Comparison of ENCODE assay signal across 23 cellular contexts in the genomic region with DNA sequence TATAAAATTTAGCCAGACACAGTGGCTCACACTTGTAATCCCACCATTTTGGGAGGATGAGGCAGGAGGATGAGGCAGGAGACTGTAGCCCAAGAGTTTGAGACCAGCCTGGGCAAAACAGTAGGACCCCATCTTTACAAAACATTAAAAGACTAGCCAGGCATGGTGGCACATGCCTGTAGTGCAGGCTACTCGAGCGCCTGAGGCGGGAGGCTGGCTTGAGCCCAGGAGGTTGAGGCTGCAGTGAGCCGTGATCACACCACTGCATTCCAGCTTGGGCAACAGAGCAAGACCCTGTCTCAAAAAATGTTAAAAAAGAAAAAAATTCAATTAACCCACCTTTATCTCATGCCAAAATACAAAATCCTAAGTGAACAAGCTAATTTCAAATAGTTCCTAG. TPM values are rescaled to one million over a fixed set of nuclear protein-coding genes. Genes with fewer than 3 reads are reported as not detected.
DNase-seq lines count a peak whose midpoint lies in the region; ATAC-seq and TF ChIP-seq lines count a peak whose summit lies in the region.
"Had no signal": no experiment of that assay in that cellular context is flagged by ENCODE, and none has a peak within 500 bp of the region (broad histone marks: within the 10 kb centered on the region; RNA-seq: fewer than 3 reads in every experiment).

No MANE protein-coding gene starts in this region.

- no peaks in the 10 kb centered on the region for H3K9me3 Mint-ChIP-seq in activated naive CD4-positive, alpha-beta T cell treated with anti-CD3 and anti-CD28 coated beads, Interleukin-2, amount 50 U/mL, for 24 hours
- H3K9me3 Mint-ChIP-seq in activated naive CD4-positive, alpha-beta T cell treated with anti-CD3 and anti-CD28 coated beads, Interleukin-2, amount 50 U/mL, for 72 hours, result no peaks in the 10 kb centered on the region
- no peaks in the 10 kb centered on the region for H3K9me3 Mint-ChIP-seq in stimulated activated naive CD8-positive, alpha-beta T cell treated with anti-CD3 and anti-CD28 coated beads, Interleukin-15, amount 100 ng/mL, for 72 hours
- H3K9me3 Mint-ChIP-seq: CD8-positive, alpha-beta T cell; mesothelial cell of epicardium had no signal

- H3K4me1 Mint-ChIP-seq in activated naive CD4-positive, alpha-beta T cell treated with anti-CD3 and anti-CD28 coated beads, Interleukin-2, amount 50 U/mL, for 24 hours, result peaks cover 81% of the 10 kb centered on the region
- peaks cover 49% of the 10 kb centered on the region for H3K4me1 Mint-ChIP-seq in stimulated activated naive CD8-positive, alpha-beta T cell treated with anti-CD3 and anti-CD28 coated beads, Interleukin-15, amount 100 ng/mL, for 72 hours

- no peak for ATAC-seq in activated naive CD4-positive, alpha-beta T cell treated with anti-CD3 and anti-CD28 coated beads, Interleukin-2, amount 50 U/mL, for 72 hours
- ATAC-seq in RWPE2 (ENCODE audit: low read depth) (no peak), GM18867 (IDR thresholded peaks at IDR 0.05; ENCODE audit: unreplicated experiment) (no peak), GM21390 (IDR thresholded peaks at IDR 0.05; ENCODE audit: unreplicated experiment) (no peak), omental fat pad (ENCODE audit: low FRiP score) (no peak)
- ATAC-seq in stimulated activated naive CD8-positive, alpha-beta T cell treated with anti-CD3 and anti-CD28 coated beads, Interleukin-15, amount 100 ng/mL, for 72 hours, result no peak
- ATAC-seq: activated CD8-positive, alpha-beta memory T cell treated with anti-CD3 and anti-CD28 coated beads, Interleukin-2, amount 10 ng/mL, durations not matched to agents 7 days and 5 days; CD8-positive, alpha-beta T cell had no signal

- H3K36me3 Mint-ChIP-seq in activated naive CD4-positive, alpha-beta T cell treated with anti-CD3 and anti-CD28 coated beads, Interleukin-2, amount 50 U/mL, for 24 hours, result peaks cover 5% of the 10 kb centered on the region
- peaks cover 10 to 23% of the 10 kb centered on the region in 2 donors for H3K36me3 Mint-ChIP-seq in activated naive CD4-positive, alpha-beta T cell treated with anti-CD3 and anti-CD28 coated beads, Interleukin-2, amount 50 U/mL, for 72 hours
- H3K36me3 Mint-ChIP-seq: mesothelial cell of epicardium had no signal

- no peak for TF ChIP-seq POLR2A in erythroblast (IDR thresholded peaks at IDR 0.05; ENCODE audit: low read length)

- H3K36me3 ChIP-seq in RWPE2 (ENCODE audit: low read depth), result peaks cover 20% of the 10 kb centered on the region
- H3K36me3 ChIP-seq: Peyer's patch, transverse colon had no signal

- H3K27ac ChIP-seq in RWPE2 (ENCODE audit: poor library complexity, severe bottlenecking), result peak overlapping the region; percentile 1
- H3K27ac ChIP-seq: Peyer's patch, SK-N-MC had no signal

- no peak for TF ChIP-seq CTCF in RWPE2 (IDR thresholded peaks at IDR 0.05; ENCODE audit: poor library complexity, severe bottlenecking)
- no peak for TF ChIP-seq CTCF in omental fat pad (IDR thresholded peaks at IDR 0.05)

- H3K27ac Mint-ChIP-seq in activated naive CD4-positive, alpha-beta T cell treated with anti-CD3 and anti-CD28 coated beads, Interleukin-2, amount 50 U/mL, for 24 hours, result no peak overlapping the region
- no peak overlapping the region for H3K27ac Mint-ChIP-seq in activated naive CD4-positive, alpha-beta T cell treated with anti-CD3 and anti-CD28 coated beads, Interleukin-2, amount 50 U/mL, for 72 hours
- H3K27ac Mint-ChIP-seq in stimulated activated naive CD8-positive, alpha-beta T cell treated with anti-CD3 and anti-CD28 coated beads, Interleukin-15, amount 100 ng/mL, for 72 hours, result no peak overlapping the region
- H3K27ac Mint-ChIP-seq: activated CD8-positive, alpha-beta memory T cell treated with anti-CD3 and anti-CD28 coated beads, Interleukin-2, amount 10 ng/mL, durations not matched to agents 7 days and 5 days; H9; mesothelial cell of epicardium had no signal

- no peak overlapping the region for H3K4me3 ChIP-seq in RWPE2 (ENCODE audit: severe bottlenecking)
- H3K4me3 ChIP-seq: SK-N-MC, transverse colon had no signal

- no peaks in the 10 kb centered on the region for H3K27me3 Mint-ChIP-seq in activated naive CD4-positive, alpha-beta T cell treated with anti-CD3 and anti-CD28 coated beads, Interleukin-2, amount 50 U/mL, for 24 hours
- H3K27me3 Mint-ChIP-seq in stimulated activated naive CD8-positive, alpha-beta T cell treated with anti-CD3 and anti-CD28 coated beads, Interleukin-15, amount 100 ng/mL, for 72 hours, result no peaks in the 10 kb centered on the region
- H3K27me3 Mint-ChIP-seq: activated CD8-positive, alpha-beta memory T cell treated with anti-CD3 and anti-CD28 coated beads, Interleukin-2, amount 10 ng/mL, durations not matched to agents 7 days and 5 days had no signal

- peak overlapping the region; percentile 44 for H3K4me3 Mint-ChIP-seq in activated naive CD4-positive, alpha-beta T cell treated with anti-CD3 and anti-CD28 coated beads, Interleukin-2, amount 50 U/mL, for 24 hours
- H3K4me3 Mint-ChIP-seq in stimulated activated naive CD8-positive, alpha-beta T cell treated with anti-CD3 and anti-CD28 coated beads, Interleukin-15, amount 100 ng/mL, for 72 hours, result peak overlapping the region; percentile 64 to 85
- H3K4me3 Mint-ChIP-seq: activated CD8-positive, alpha-beta memory T cell treated with anti-CD3 and anti-CD28 coated beads, Interleukin-2, amount 10 ng/mL, durations not matched to agents 7 days and 5 days had no signal

- no peaks in the 10 kb centered on the region for H3K27me3 ChIP-seq in RWPE2 (ENCODE audit: insufficient read depth, poor library complexity, severe bottlenecking)
- H3K27me3 ChIP-seq: Peyer's patch, transverse colon had no signal

- DNase-seq in activated naive CD4-positive, alpha-beta T cell treated with anti-CD3 and anti-CD28 coated beads, Interleukin-2, amount 50 U/mL, for 72 hours (ENCODE audit: low spot score in 2 of 2), result no peak
- no peak for DNase-seq in RWPE2 (ENCODE audit: low spot score)
- DNase-seq in erythroblast (lab: John Stamatoyannopoulos, UW), result peak; percentile 34 to 53
- DNase-seq in stimulated activated naive CD8-positive, alpha-beta T cell treated with anti-CD3 and anti-CD28 coated beads, Interleukin-15, amount 100 ng/mL, for 72 hours, result no peak
- no peak for DNase-seq in omental fat pad (ENCODE audit: low spot score)
- DNase-seq: ACHN; activated CD4-positive, alpha-beta T cell treated with anti-CD3 and anti-CD28 coated beads for 1 hour; activated CD8-positive, alpha-beta memory T cell treated with anti-CD3 and anti-CD28 coated beads, Interleukin-2, amount 10 ng/mL, durations not matched to agents 7 days and 5 days; activated gamma-delta T cell; aorta; CD8-positive, alpha-beta T cell; EL; H9; kidney glomerular epithelial cell; NCI-H1417 treated with DMSO at 0.1 percent for 48 hours; Peyer's patch; T1000; transverse colon had no signal

- H3K9me3 ChIP-seq in RWPE2 (ENCODE audit: severe bottlenecking), result no peaks in the 10 kb centered on the region
- H3K9me3 ChIP-seq: Peyer's patch, transverse colon had no signal

- H3K4me1 ChIP-seq in RWPE2 (ENCODE audit: insufficient read depth, poor library complexity, severe bottlenecking), result peaks cover 49% of the 10 kb centered on the region

RNA-seq across cellular contexts. Expression of a gene that starts 4.0 kb away (rescaled TPM):
- 10 to 100 TPM; 45.8 to 60.3 TPM for total RNA-seq in activated naive CD4-positive, alpha-beta T cell treated with anti-CD3 and anti-CD28 coated beads, Interleukin-2, amount 50 U/mL, for 72 hours
- total RNA-seq in omental fat pad, result 10 to 100 TPM; 33.5 to 76.1 (median 51.5) TPM

Comparison
In these comparisons a context has a peak if more than half of its experiments do, and no peak if none do; other contexts are left out.
1. DNase-seq: peak in erythroblast (2 of 2); none in activated naive CD4-positive, alpha-beta T cell treated with anti-CD3 and anti-CD28 coated beads, Interleukin-2, amount 50 U/mL, for 72 hours (0 of 2), RWPE2 (single experiment), stimulated activated naive CD8-positive, alpha-beta T cell treated with anti-CD3 and anti-CD28 coated beads, Interleukin-15, amount 100 ng/mL, for 72 hours (0 of 2) and omental fat pad (single experiment).